ENCODE assay signal across 1 cellular context in genomic region chr10:71769279-71769823, GRCh38.
TF ChIP-seq lines count a peak whose summit lies in the region.

No MANE protein-coding gene starts in this region.

TF ChIP-seq in WTC11, 78 proteins besides CTCF, POLR2A, EP300 and RAD21 (continued from another document):
- no peak for TF ChIP-seq ZBTB43 (CRISPR knock-in tag; IDR thresholded peaks at IDR 0.05)
- no peak for TF ChIP-seq TP53 (CRISPR knock-in tag; IDR thresholded peaks at IDR 0.05)
- TF ChIP-seq ZNF671 (CRISPR knock-in tag; IDR thresholded peaks at IDR 0.05) = no peak
- TF ChIP-seq GTF2I (CRISPR knock-in tag; conservative IDR thresholded peaks at IDR 0.05) = no peak
- TF ChIP-seq ZNF423 (CRISPR knock-in tag; IDR thresholded peaks at IDR 0.05) = no peak
- no peak for TF ChIP-seq NFATC4 (CRISPR knock-in tag; IDR thresholded peaks at IDR 0.05)
- TF ChIP-seq ETV6 (CRISPR knock-in tag; IDR thresholded peaks at IDR 0.05) = no peak
- no peak for TF ChIP-seq ZNF263 (CRISPR knock-in tag; IDR thresholded peaks at IDR 0.05; ENCODE audit: low read depth)
- no peak for TF ChIP-seq TEAD4 (CRISPR knock-in tag; IDR thresholded peaks at IDR 0.05)
- no peak for TF ChIP-seq NR1H2 (CRISPR knock-in tag; IDR thresholded peaks at IDR 0.05)
- TF ChIP-seq CDX4 (CRISPR knock-in tag; IDR thresholded peaks at IDR 0.05; ENCODE audit: borderline replicate concordance) = no peak
